9 cellular contexts compared by ENCODE assay signal in the genomic region with DNA sequence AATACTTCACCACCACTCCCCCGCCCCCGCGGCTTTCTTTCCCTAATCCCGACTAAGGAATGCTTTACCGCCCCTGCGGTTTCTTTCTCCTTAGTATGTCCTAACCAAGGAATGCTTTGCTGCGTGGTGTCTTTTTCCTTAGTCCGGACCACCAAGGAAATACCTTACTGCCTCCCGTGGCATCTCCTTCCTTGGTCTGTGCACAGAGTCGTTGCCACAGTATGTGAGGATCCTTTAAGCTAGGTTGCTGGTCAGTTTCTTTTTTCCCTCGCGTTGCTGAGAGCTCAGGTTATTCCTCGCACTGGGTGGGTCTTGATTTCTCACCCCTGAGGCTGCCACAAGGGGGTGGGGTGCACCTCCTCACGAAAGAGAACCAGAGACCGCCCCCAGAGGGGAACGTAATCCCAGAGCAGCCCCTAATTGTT.
DNase-seq lines count a peak whose midpoint lies in the region; ATAC-seq, FAIRE-seq and TF ChIP-seq lines count a peak whose summit lies in the region.
"Had no signal": no experiment of that assay in that cellular context is flagged by ENCODE, and none has a peak within 500 bp of the region (broad histone marks: within the 10 kb centered on the region; RNA-seq: fewer than 3 reads in every experiment).

No MANE protein-coding gene starts in this region.

- peak; percentile 80 for ATAC-seq in IMR-90 (ENCODE audit: low read depth)

- peak overlapping the region; percentile 13; the same call in 1 of the 2 replicates for H4K5ac ChIP-seq in IMR-90 (ENCODE audit: low read depth, low read length)

- H2BK20ac ChIP-seq in IMR-90 (ENCODE audit: low read depth, low read length), result peak overlapping the region; percentile 53

- intact Hi-C loops in IMR-90 (cut with micrococcal nuclease), result no loop called here
- intact Hi-C loops in esophagus muscularis mucosa (cut with DNase I), result no loop called here

- H3K56ac ChIP-seq in IMR-90 (ENCODE audit: extremely low read depth, insufficient read depth, low read length), result peak overlapping the region; percentile 50; the same call in 1 of the 2 replicates

- H3K14ac ChIP-seq in IMR-90 (replicated peaks; ENCODE audit: low read depth, low read length), result peak overlapping the region; percentile 75; the same call in 1 of the 2 replicates

- peak overlapping the region; percentile 38 for H3K27ac Mint-ChIP-seq in nephron progenitor cell

- H3K9me3 ChIP-seq in IMR-90 (ENCODE audit: control insufficient read depth, insufficient read depth, low read length) (no peaks in the 10 kb centered on the region), esophagus muscularis mucosa (no peaks in the 10 kb centered on the region)

- H3K27me3 ChIP-seq in IMR-90 (ENCODE audit: control insufficient read depth, insufficient read depth, low read length) (no peaks in the 10 kb centered on the region), esophagus muscularis mucosa (no peaks in the 10 kb centered on the region)

- H2AK5ac ChIP-seq in IMR-90 (ENCODE audit: low read depth, low read length), result no peak overlapping the region

- no peak for TF ChIP-seq CTCF in IMR-90 (conservative IDR thresholded peaks at IDR 0.05; ENCODE audit: low read depth, low read length)
- peak in 2 of 3 experiments; percentile 20 to 29 for TF ChIP-seq CTCF in esophagus muscularis mucosa (IDR thresholded peaks at IDR 0.05)
- peak; percentile 18 for TF ChIP-seq CTCF in nephron progenitor cell (IDR thresholded peaks at IDR 0.05)

- DNase-seq in ELF-1 (ENCODE audit: low read depth, low spot score), result peak; percentile 84
- DNase-seq in IMR-90, result peak; percentile 61
- DNase-seq in esophagus muscularis mucosa (ENCODE audit: extremely low spot score), result peak; percentile 91
- DNase-seq in nephron progenitor cell, result peak; percentile 46
- DNase-seq in stimulated activated CD4-positive, alpha-beta T cell treated with anti-CD3 and anti-CD28 coated beads, Interleukin-15, amount 100 ng/mL, for 24 hours, result no peak
- DNase-seq in NCI-H1105 treated with DMSO at 0.1 percent for 48 hours (lab: John Stamatoyannopoulos, UW), result no peak
- no peak for DNase-seq in GM12891 (ENCODE audit: insufficient read length, low spot score)
- no peak for DNase-seq in NOMO-1 treated with DMSO at 0.1 percent for 48 hours (lab: John Stamatoyannopoulos, UW; ENCODE audit: unreplicated experiment)
- DNase-seq: activated CD4-positive, CD25-positive, alpha-beta regulatory T cell treated with anti-CD3 and anti-CD28 coated beads, Interleukin-2, amount 50 U/mL, for 72 hours had no signal

- H4K20me1 ChIP-seq in IMR-90 (ENCODE audit: insufficient read depth, low read length), result no peaks in the 10 kb centered on the region

- H3K36me3 ChIP-seq in IMR-90 (ENCODE audit: control insufficient read depth, insufficient read depth, low read length) (no peaks in the 10 kb centered on the region), esophagus muscularis mucosa (peaks cover 0 to 3% (median 0%) of the 10 kb centered on the region in 4 donors)

- H2BK120ac ChIP-seq in IMR-90 (ENCODE audit: low read depth, low read length), result peak overlapping the region; percentile 89

- H3K9ac ChIP-seq in IMR-90 (ENCODE audit: low read depth, low read length), result peak overlapping the region; percentile 7; the same call in 1 of the 2 replicates

- H4K8ac ChIP-seq in IMR-90 (ENCODE audit: low read depth in 2 of 2, low read length in 2 of 2), result peak overlapping the region; percentile 29 to 81; a peak in 3 of 4 replicates

- no peaks in the 10 kb centered on the region for H3K36me3 Mint-ChIP-seq in nephron progenitor cell (ENCODE audit: low read depth)

- H3K23ac ChIP-seq in IMR-90 (ENCODE audit: low read depth, low read length), result peak overlapping the region; percentile 12; the same call in 1 of the 2 replicates

- no TSS peak for BruUV-seq in IMR-90 (replicated peaks; lab: Mats Ljungman, UMichigan)

- H3K4ac ChIP-seq in IMR-90 (ENCODE audit: low read depth, low read length), result peak overlapping the region; percentile 62; the same call in 1 of the 2 replicates

- peak overlapping the region; percentile 66 for H2AK9ac ChIP-seq in IMR-90 (replicated peaks; ENCODE audit: low read depth, low read length, poor library complexity)

- H2AFZ ChIP-seq in IMR-90 (replicated peaks; ENCODE audit: low read length, poor library complexity), result peak overlapping the region; percentile 84

- H3K9me1 ChIP-seq in IMR-90 (ENCODE audit: insufficient read depth, low read length), result no peaks in the 10 kb centered on the region

- no peak for TF ChIP-seq EP300 in esophagus muscularis mucosa (IDR thresholded peaks at IDR 0.05)

- peaks cover 52% of the 10 kb centered on the region for H3K4me1 Mint-ChIP-seq in nephron progenitor cell

- dilution Hi-C loops in IMR-90 (cut with HindIII; ENCODE audit: low sequenced_read_pairs, unreplicated experiment), result no loop called here

- FAIRE-seq in GM12891 (lab: Jason Lieb, UNC), result no peak

- in situ Hi-C loops in IMR-90 (cut with MboI; ENCODE audit: low sequenced_read_pairs), result no loop called here

- H3K4me1 ChIP-seq in IMR-90 (ENCODE audit: control insufficient read depth, insufficient read depth, low read length) (no peaks in the 10 kb centered on the region), esophagus muscularis mucosa (peaks cover 0 to 14% (median 3%) of the 10 kb centered on the region in 4 donors)

- WGBS in IMR-90 (ENCODE audit: extremely low coverage in 2 of 2, insufficient read length in 1 of 2), 2 experiments, result 40% methylated on average over 2 of the region's 16 CpGs; no CpG with 5 or more reads in 1 of the 2 experiments
- 28% methylated on average over 16 of the region's 16 CpGs for WGBS in esophagus muscularis mucosa

- H3K4me3 ChIP-seq in IMR-90 (ENCODE audit: insufficient read depth, low read depth, low read length), result peak overlapping the region; percentile 30; the same call in 1 of the 2 replicates
- H3K4me3 ChIP-seq in esophagus muscularis mucosa, result peak overlapping the region; percentile 30 to 51 (median 45)

- TF ChIP-seq RAD21 in IMR-90 (IDR thresholded peaks at IDR 0.05; ENCODE audit: low read length), result no peak

- no peaks in the 10 kb centered on the region for H3K27me3 Mint-ChIP-seq in nephron progenitor cell (ENCODE audit: low read depth, poor library complexity)

- H3K9me3 Mint-ChIP-seq in nephron progenitor cell, result peaks cover 6% of the 10 kb centered on the region

- H3K18ac ChIP-seq in IMR-90 (ENCODE audit: low read depth, low read length), result 0 out of 2 replicates have a peak overlapping the region, but pooled peaks have one; percentile 8

- POLR2A ChIA-PET in IMR-90 (lab: Charles Lee; ENCODE audit: unreplicated experiment), result no interaction called here

- no peaks in the 10 kb centered on the region for H3K79me1 ChIP-seq in IMR-90 (ENCODE audit: low read depth in 1 of 2, low read length in 2 of 2)

- no peak for TF ChIP-seq POLR2A in IMR-90 (IDR thresholded peaks at IDR 0.05; ENCODE audit: low read depth, low read length)
- no peak for TF ChIP-seq POLR2A in esophagus muscularis mucosa (IDR thresholded peaks at IDR 0.05; ENCODE audit: low read depth)
- no peak for TF ChIP-seq POLR2A in GM12891 (IDR thresholded peaks at IDR 0.05; ENCODE audit: low read depth, low read length)

- no peak overlapping the region for H2BK5ac ChIP-seq in IMR-90 (ENCODE audit: low read depth, low read length, poor library complexity, severe bottlenecking)

- peak overlapping the region; percentile 73 for H3K4me2 ChIP-seq in IMR-90 (ENCODE audit: low read depth, low read length)

- H3K27ac ChIP-seq in IMR-90 (ENCODE audit: insufficient read depth, low read length), result no peak overlapping the region
- peak overlapping the region in 2 of 4 donors; percentile 22 to 54 for H3K27ac ChIP-seq in esophagus muscularis mucosa (replicated peaks in 1 of 4)

- CTCF ChIA-PET in IMR-90 (lab: Yijun Ruan, JAX), result no interaction called here

- peak overlapping the region; percentile 73; the same call in 1 of the 2 replicates for H4K91ac ChIP-seq in IMR-90 (ENCODE audit: insufficient read depth, low read depth, low read length)

- peak overlapping the region; percentile 70 for H3K4me3 Mint-ChIP-seq in nephron progenitor cell

- peak overlapping the region; percentile 62; the same call in 2 of the 3 replicates for H2BK15ac ChIP-seq in IMR-90 (ENCODE audit: low read depth, low read length)

TF ChIP-seq in IMR-90, 13 proteins besides CTCF, POLR2A, EP300 and RAD21 (continues in another document):
- TF ChIP-seq CHD1 (IDR thresholded peaks at IDR 0.05; ENCODE audit: low read depth, low read length) (no peak), MAFK (IDR thresholded peaks at IDR 0.05; ENCODE audit: low read depth, low read length) (no peak), NFE2L2 (IDR thresholded peaks at IDR 0.05; ENCODE audit: low read depth, low read length) (no peak), SMC3 (IDR thresholded peaks at IDR 0.05; ENCODE audit: low read depth, low read length) (no peak), RCOR1 (IDR thresholded peaks at IDR 0.05; ENCODE audit: insufficient replicate concordance, low read length) (no peak), RFX5 (IDR thresholded peaks at IDR 0.05; ENCODE audit: low read depth, low read length) (no peak)
- TF ChIP-seq, protein P1, sequence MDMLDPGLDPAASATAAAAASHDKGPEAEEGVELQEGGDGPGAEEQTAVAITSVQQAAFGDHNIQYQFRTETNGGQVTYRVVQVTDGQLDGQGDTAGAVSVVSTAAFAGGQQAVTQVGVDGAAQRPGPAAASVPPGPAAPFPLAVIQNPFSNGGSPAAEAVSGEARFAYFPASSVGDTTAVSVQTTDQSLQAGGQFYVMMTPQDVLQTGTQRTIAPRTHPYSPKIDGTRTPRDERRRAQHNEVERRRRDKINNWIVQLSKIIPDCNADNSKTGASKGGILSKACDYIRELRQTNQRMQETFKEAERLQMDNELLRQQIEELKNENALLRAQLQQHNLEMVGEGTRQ (IDR thresholded peaks at IDR 0.05; ENCODE audit: low read depth, low read length), result no peak

TF ChIP-seq in GM12891, 5 proteins besides CTCF, POLR2A, EP300 and RAD21:
- TF ChIP-seq PAX5 (IDR thresholded peaks at IDR 0.05; ENCODE audit: insufficient read depth, low read length, severe bottlenecking) (no peak), TAF1 (IDR thresholded peaks at IDR 0.05; ENCODE audit: low read depth, low read length) (no peak), POLR2AphosphoS5 (IDR thresholded peaks at IDR 0.05; ENCODE audit: low read depth, low read length) (no peak), POU2F2 (IDR thresholded peaks at IDR 0.05; ENCODE audit: low read depth, low read length) (no peak), SPI1 (IDR thresholded peaks at IDR 0.05; ENCODE audit: low read depth, low read length) (no peak)

Comparison
In these comparisons a context has a peak if more than half of its experiments do, and no peak if none do; other contexts are left out.
1. DNase-seq: peak in ELF-1 (single experiment), IMR-90 (single experiment), esophagus muscularis mucosa (single experiment) and nephron progenitor cell (single experiment); none in stimulated activated CD4-positive, alpha-beta T cell treated with anti-CD3 and anti-CD28 coated beads, Interleukin-15, amount 100 ng/mL, for 24 hours (single experiment), NCI-H1105 treated with DMSO at 0.1 percent for 48 hours (single experiment), GM12891 (single experiment) and NOMO-1 treated with DMSO at 0.1 percent for 48 hours (single experiment).